In the genomic region with DNA sequence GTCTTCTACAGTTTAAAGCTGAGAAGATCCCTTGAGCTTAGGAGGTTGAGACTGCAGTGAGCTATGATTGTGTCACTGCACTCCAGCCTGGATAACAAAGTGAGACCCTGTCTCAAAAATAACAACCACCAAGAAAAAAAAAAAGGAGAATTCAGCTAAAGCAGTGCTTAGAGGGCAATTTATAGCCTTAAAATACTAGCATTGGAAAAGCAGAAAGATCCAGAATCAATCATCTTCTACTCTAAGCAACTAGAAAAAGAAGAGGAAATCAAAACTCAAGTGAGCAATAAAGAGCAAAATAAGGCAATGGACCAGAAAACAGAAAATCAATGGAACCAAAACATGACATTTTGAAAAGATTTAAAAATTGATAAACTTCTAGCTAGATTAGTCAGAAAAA, we compare ENCODE assay signal across 8 cellular contexts. TPM values are rescaled to one million over a fixed set of nuclear protein-coding genes. Genes with fewer than 3 reads are reported as not detected.
A peak's percentile ranks its signal among the peaks of the same experiment; 100 is the strongest.
DNase-seq lines count a peak whose midpoint lies in the region; ATAC-seq and TF ChIP-seq lines count a peak whose summit lies in the region.

No MANE protein-coding gene starts in this region.

- H3K27me3 Mint-ChIP-seq in T-helper 2 cell treated with Interferon-gamma antibody and Interleukin-4, amounts not matched to agents 5 μg/mL and 100 μg/mL, for 36 hours (ENCODE audit: low read depth) = no peaks in the 10 kb centered on the region
- peaks cover 5% of the 10 kb centered on the region for H3K27me3 Mint-ChIP-seq in glutamatergic neuron (ENCODE audit: unreplicated experiment)

- peaks cover 45% of the 10 kb centered on the region for H3K36me3 Mint-ChIP-seq in T-helper 2 cell treated with Interferon-gamma antibody and Interleukin-4, amounts not matched to agents 5 μg/mL and 100 μg/mL, for 36 hours (ENCODE audit: low read depth)
- H3K36me3 Mint-ChIP-seq in glutamatergic neuron (ENCODE audit: unreplicated experiment) = peaks cover 28% of the 10 kb centered on the region

- peak overlapping the region; percentile 84 for H3K27ac Mint-ChIP-seq in T-helper 2 cell treated with Interferon-gamma antibody and Interleukin-4, amounts not matched to agents 5 μg/mL and 100 μg/mL, for 36 hours
- H3K27ac Mint-ChIP-seq in glutamatergic neuron (ENCODE audit: unreplicated experiment) = peak overlapping the region; percentile 22

- no peak for ATAC-seq in GM19328 (IDR thresholded peaks at IDR 0.05; ENCODE audit: unreplicated experiment)

- H3K4me3 ChIP-seq in HEK293 (ENCODE audit: low read depth, low read length) = no peak overlapping the region
- H3K4me3 ChIP-seq in skin epidermis = peak overlapping the region; percentile 72 to 99 (median 88)

- POLR2A ChIA-PET in HEK293 (lab: Yijun Ruan, JAX) = interaction anchor here (0.5 to 1.5 kb wide), 5 partner anchors 10 to 90 kb away, joined by 3 to 12 read pairs (median 3); a partner anchor contains a TSS

- no peak overlapping the region for H3K27ac ChIP-seq in HEK293 (ENCODE audit: extremely low read depth, low read depth, low read length)
- H3K27ac ChIP-seq in skin epidermis = peak overlapping the region in 10 of 21 experiments; percentile 22 to 99 (median 97)

- H3K4me1 Mint-ChIP-seq in T-helper 2 cell treated with Interferon-gamma antibody and Interleukin-4, amounts not matched to agents 5 μg/mL and 100 μg/mL, for 36 hours (ENCODE audit: low read depth) = peaks cover 18% of the 10 kb centered on the region
- no peaks in the 10 kb centered on the region for H3K4me1 Mint-ChIP-seq in glutamatergic neuron (ENCODE audit: low read depth, unreplicated experiment)

- H3K4me1 ChIP-seq in HEK293 (ENCODE audit: control insufficient read depth, insufficient read depth, low read length) = no peaks in the 10 kb centered on the region

- CTCF ChIA-PET in HEK293 (lab: Yijun Ruan, JAX) = interaction anchor here (3.1 to 5.4 kb wide), 2 partner anchors 53 to 79 kb away, joined by 11 to 18 read pairs; a partner anchor contains a TSS

- peaks cover 0 to 1% of the 10 kb centered on the region in 2 experiments; a peak in 1 of 3 replicates for H3K36me3 ChIP-seq in HEK293 (ENCODE audit: control insufficient read depth in 2 of 2, insufficient read depth in 1 of 2, low read length in 2 of 2)

- H3K9me3 ChIP-seq in HEK293 (ENCODE audit: control insufficient read depth, insufficient read depth, low read depth, low read length) = no peaks in the 10 kb centered on the region

- DNase-seq in T-helper 2 cell treated with Interferon-gamma antibody and Interleukin-4, amounts not matched to agents 5 μg/mL and 100 μg/mL, for 36 hours (ENCODE audit: low spot score) = no peak
- DNase-seq in glutamatergic neuron (no peak), AG08396 (ENCODE audit: low spot score) (no peak), pons (ENCODE audit: low spot score) (no peak), amygdala (lab: John Stamatoyannopoulos, UW) (no peak)

- H3K4me3 Mint-ChIP-seq in T-helper 2 cell treated with Interferon-gamma antibody and Interleukin-4, amounts not matched to agents 5 μg/mL and 100 μg/mL, for 36 hours = peak overlapping the region; percentile 81
- peak overlapping the region; percentile 85 for H3K4me3 Mint-ChIP-seq in glutamatergic neuron (ENCODE audit: unreplicated experiment)

- no peak for TF ChIP-seq CTCF in HEK293 (tag by site-specific recombination; IDR thresholded peaks at IDR 0.05)
- no peak for TF ChIP-seq CTCF in glutamatergic neuron (IDR thresholded peaks at IDR 0.05; ENCODE audit: partially characterized antibody, unreplicated experiment)

- H3K9me3 Mint-ChIP-seq in T-helper 2 cell treated with Interferon-gamma antibody and Interleukin-4, amounts not matched to agents 5 μg/mL and 100 μg/mL, for 36 hours = peaks cover 51% of the 10 kb centered on the region
- H3K9me3 Mint-ChIP-seq in glutamatergic neuron (ENCODE audit: unreplicated experiment) = peaks cover 12% of the 10 kb centered on the region

TF ChIP-seq in HEK293, 187 proteins besides CTCF, POLR2A, EP300 and RAD21:
- TF ChIP-seq SETDB1 (IDR thresholded peaks at IDR 0.05; ENCODE audit: insufficient read length, low read length) = peak; percentile 90
- TF ChIP-seq ZNF366 (tag by site-specific recombination; conservative IDR thresholded peaks at IDR 0.05) = peak; percentile 13; the same call in 1 of the 2 replicates
- no peak; the same call in 1 of the 2 replicates for TF ChIP-seq ZNF501 (tag by site-specific recombination; IDR thresholded peaks at IDR 0.05)
- TF ChIP-seq MEIS1 (CRISPR knock-in tag; IDR thresholded peaks at IDR 0.05; ENCODE audit: borderline replicate concordance) = no peak
- no peak for TF ChIP-seq KLF8 (tag by site-specific recombination; IDR thresholded peaks at IDR 0.05)

RNA-seq across cellular contexts. Expression of a gene that starts 0.6 kb away (rescaled TPM):
- 2.9 TPM for total RNA-seq in glutamatergic neuron (ENCODE audit: unreplicated experiment)
